In genomic region chr9:70044450-70045307, GRCh38 we compare ENCODE assay signal across 9 cellular contexts. TPM values are rescaled to one million over a fixed set of nuclear protein-coding genes. Genes with fewer than 3 reads are reported as not detected.
DNase-seq lines count a peak whose midpoint lies in the region; ATAC-seq and TF ChIP-seq lines count a peak whose summit lies in the region.
"Had no signal": no experiment of that assay in that cellular context is flagged by ENCODE, and none has a peak within 500 bp of the region (broad histone marks: within the 10 kb centered on the region; RNA-seq: fewer than 3 reads in every experiment).

No MANE protein-coding gene starts in this region.

- peaks cover 9% of the 10 kb centered on the region for H3K4me1 Mint-ChIP-seq in activated T-cell treated with anti-CD3 and anti-CD28 coated beads, Interleukin-2, amount 50 U/mL, for 24 hours (ENCODE audit: low read depth)

- peak overlapping the region in 1 of 2 donors; percentile 20 for H3K27ac ChIP-seq in lung (ENCODE audit: low read depth in 1 of 2, low read length in 1 of 2)
- peak overlapping the region; percentile 38 for H3K27ac ChIP-seq in urinary bladder (ENCODE audit: low read depth)

- H3K4me1 ChIP-seq in lung (ENCODE audit: control insufficient read depth in 2 of 2, insufficient read depth in 2 of 2, low read length in 2 of 2) (peaks cover 0 to 5% of the 10 kb centered on the region in 2 donors), urinary bladder (ENCODE audit: insufficient read depth) (no peaks in the 10 kb centered on the region)

- 15 to 17% methylated on average over 29 of the region's 29 CpGs for WGBS in lung, 2 donors
- 5% methylated on average over 29 of the region's 29 CpGs for WGBS in urinary bladder

- H3K9me3 Mint-ChIP-seq in activated T-cell treated with anti-CD3 and anti-CD28 coated beads, Interleukin-2, amount 50 U/mL, for 24 hours: no peaks in the 10 kb centered on the region

- H3K27me3 ChIP-seq in lung (ENCODE audit: control insufficient read depth, insufficient read depth): peaks cover 5% of the 10 kb centered on the region

- no peaks in the 10 kb centered on the region for H3K36me3 Mint-ChIP-seq in activated T-cell treated with anti-CD3 and anti-CD28 coated beads, Interleukin-2, amount 50 U/mL, for 24 hours (ENCODE audit: low read depth)

- DNase-seq in activated T-cell treated with anti-CD3 and anti-CD28 coated beads, Interleukin-2, amount 50 U/mL, for 24 hours: no peak
- no peak for DNase-seq in activated T-cell treated with anti-CD3 and anti-CD28 coated beads, Interleukin-2, amount 50 U/mL, for 1 hour
- DNase-seq in dermis blood vessel endothelial cell: peak; percentile 48
- no peak for DNase-seq in lung (ENCODE audit: low spot score)
- no peak for DNase-seq in MV-4-11 (lab: John Stamatoyannopoulos, UW)
- no peak for DNase-seq in NCI-H2227 treated with DMSO at 0.1 percent for 48 hours (lab: John Stamatoyannopoulos, UW)
- DNase-seq: DND-41 had no signal

- H3K36me3 ChIP-seq in lung (ENCODE audit: control insufficient read depth in 2 of 2, insufficient read depth in 2 of 2, low read length in 2 of 2) (no peaks in the 10 kb centered on the region), urinary bladder (ENCODE audit: insufficient read depth) (no peaks in the 10 kb centered on the region)

- no peak for TF ChIP-seq CTCF in lung (IDR thresholded peaks at IDR 0.05; ENCODE audit: control extremely low read depth, extremely low read depth)

- H3K4me3 ChIP-seq in lung (peak overlapping the region; percentile 37), urinary bladder (ENCODE audit: low read depth, low read length) (peak overlapping the region; percentile 68)

- peak overlapping the region; percentile 51 for H3K4me3 Mint-ChIP-seq in activated T-cell treated with anti-CD3 and anti-CD28 coated beads, Interleukin-2, amount 50 U/mL, for 24 hours

- H3K27me3 Mint-ChIP-seq in activated T-cell treated with anti-CD3 and anti-CD28 coated beads, Interleukin-2, amount 50 U/mL, for 24 hours: peaks cover 68% of the 10 kb centered on the region

- no peak overlapping the region for H3K27ac Mint-ChIP-seq in activated T-cell treated with anti-CD3 and anti-CD28 coated beads, Interleukin-2, amount 50 U/mL, for 24 hours

- peak; percentile 58 for ATAC-seq in lung (ENCODE audit: insufficient read depth, low FRiP score)
- no peak for ATAC-seq in GM21360 (IDR thresholded peaks at IDR 0.05; ENCODE audit: unreplicated experiment)

- H3K9me3 ChIP-seq in lung (ENCODE audit: control insufficient read depth in 2 of 2, insufficient read depth in 1 of 2, low read length in 1 of 2): peaks cover 0 to 2% of the 10 kb centered on the region in 2 donors

RNA-seq across cellular contexts. Expression of gene MAMDC2, which starts 1.0 kb away (rescaled TPM):
- 2.9 and 6.7 TPM in 2 replicates for total RNA-seq in dermis blood vessel endothelial cell
- total RNA-seq in lung: 10 to 100 TPM in 1 of 2 donors, 1 to 10 TPM in 1; 6.5 to 28.6 TPM
- 10 to 100 TPM in 1 of 2 donors, 1 to 10 TPM in 1; 8.7 to 11.2 TPM for polyA plus RNA-seq in lung
- 52.0 TPM for total RNA-seq in urinary bladder
- 76.4 TPM for polyA plus RNA-seq in urinary bladder
